Comparison of ENCODE assay signal across 9 cellular contexts in the genomic region with DNA sequence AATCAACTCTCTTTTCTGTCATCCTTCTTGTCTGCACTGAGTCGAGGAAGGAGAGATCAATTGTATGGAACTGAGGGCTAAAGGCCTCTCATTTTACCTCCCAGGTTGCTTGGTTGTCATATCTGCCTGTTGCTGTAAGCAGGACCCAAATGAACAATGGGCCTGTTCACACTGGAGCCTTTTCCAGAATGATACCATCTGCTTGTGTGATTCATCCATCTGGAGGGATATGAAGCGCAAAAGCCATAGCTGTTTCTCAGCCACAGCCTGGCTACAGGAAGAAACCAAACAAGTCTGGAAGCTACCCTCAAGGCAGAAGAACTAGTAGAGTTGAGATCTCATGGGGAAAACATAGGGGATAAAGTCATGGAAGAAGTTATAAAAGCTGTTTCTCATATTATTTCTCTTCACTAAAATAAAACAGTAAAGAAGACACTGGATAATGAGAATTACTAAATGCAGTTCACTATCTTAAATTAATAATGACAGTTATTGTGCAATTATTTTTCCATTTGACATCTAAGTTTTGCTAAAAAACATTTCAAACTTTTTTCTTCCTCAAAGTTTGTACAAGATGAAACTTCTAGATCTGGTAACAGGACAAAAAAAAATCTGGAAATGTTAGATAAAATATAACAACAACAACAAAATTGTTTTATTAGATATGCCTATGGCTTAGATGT.
DNase-seq lines count a peak whose midpoint lies in the region; ATAC-seq, FAIRE-seq and TF ChIP-seq lines count a peak whose summit lies in the region.
"Had no signal": no experiment of that assay in that cellular context is flagged by ENCODE, and none has a peak within 500 bp of the region (broad histone marks: within the 10 kb centered on the region; RNA-seq: fewer than 3 reads in every experiment).

No MANE protein-coding gene starts in this region.

- no peak for TF ChIP-seq CTCF in endothelial cell of umbilical vein (IDR thresholded peaks at IDR 0.05; ENCODE audit: extremely low read depth in 1 of 2, insufficient read depth in 1 of 2, low read depth in 1 of 2, low read length in 2 of 2)
- TF ChIP-seq CTCF in Peyer's patch (IDR thresholded peaks at IDR 0.05), result no peak

- TF ChIP-seq POLR2A in endothelial cell of umbilical vein (IDR thresholded peaks at IDR 0.05; ENCODE audit: low read depth, low read length) (no peak), Peyer's patch (IDR thresholded peaks at IDR 0.05) (no peak)

- BruUV-seq in endothelial cell of umbilical vein (replicated peaks; lab: Mats Ljungman, UMichigan), result no TSS peak

- DNase-seq in NCI-H446 treated with DMSO at 0.1 percent for 48 hours (lab: John Stamatoyannopoulos, UW) (peak; percentile 94), endothelial cell of umbilical vein (ENCODE audit: low read depth, low spot score) (peak; percentile 48), mucosa of gallbladder (ENCODE audit: low spot score) (peak; percentile 13), Peyer's patch (no peak), GDM1 (lab: John Stamatoyannopoulos, UW) (no peak)
- no peak for DNase-seq in activated naive CD4-positive, alpha-beta T cell treated with anti-CD3 and anti-CD28 coated beads for 36 hours

- H2AFZ ChIP-seq in endothelial cell of umbilical vein (ENCODE audit: low read depth, low read length), result no peak overlapping the region

- H3K9ac ChIP-seq in BLaER1 treated with 17β-estradiol and CSF1 and Interleukin-3, amounts not matched to agents 10 nM and 100 nM, result peak overlapping the region in 2 of 11 experiments; percentile 21 to 27; a peak in 1 of 22 replicates
- H3K9ac ChIP-seq in endothelial cell of umbilical vein (replicated peaks; ENCODE audit: extremely low read depth, insufficient read depth, low read length), result no peak overlapping the region

- dilution Hi-C loops in endothelial cell of umbilical vein (cut with MboI; ENCODE audit: extremely low pct_ligation_motif_present, low sequenced_read_pairs), result no loop called here

- peaks cover 0 to 5% (median 0%) of the 10 kb centered on the region in 11 experiments; a peak in 1 of 22 replicates for H3K9me3 ChIP-seq in BLaER1 treated with 17β-estradiol and CSF1 and Interleukin-3, amounts not matched to agents 10 nM and 100 nM (replicated peaks in 1 of 11)
- H3K9me3 ChIP-seq in endothelial cell of umbilical vein (replicated peaks; ENCODE audit: control insufficient read depth, insufficient read depth, low read length), result no peaks in the 10 kb centered on the region
- no peaks in the 10 kb centered on the region for H3K9me3 ChIP-seq in Peyer's patch

- intact Hi-C loops in endothelial cell of umbilical vein (cut with micrococcal nuclease), result no loop called here
- intact Hi-C loops in activated naive CD4-positive, alpha-beta T cell treated with anti-CD3 and anti-CD28 coated beads for 36 hours (cut with micrococcal nuclease), result no loop called here

- peak overlapping the region in 6 of 11 experiments; percentile 3 to 36 (median 29); a peak in 6 of 22 replicates for H3K4me2 ChIP-seq in BLaER1 treated with 17β-estradiol and CSF1 and Interleukin-3, amounts not matched to agents 10 nM and 100 nM
- no peak overlapping the region for H3K4me2 ChIP-seq in endothelial cell of umbilical vein (ENCODE audit: insufficient read depth, low read length)

- CTCF ChIA-PET in endothelial cell of umbilical vein (lab: Charles Lee), result interaction anchor here (0.6 to 1.2 kb wide), 6 partner anchors 11 to 571 kb away, joined by 3 to 4 read pairs (median 3); no protein-coding TSS in a partner anchor
- CTCF ChIA-PET in activated naive CD4-positive, alpha-beta T cell treated with anti-CD3 and anti-CD28 coated beads for 36 hours (lab: Charles Lee), result interaction anchor here (3.7 kb wide), 1 partner anchor 33 kb away, joined by 13 read pairs; no protein-coding TSS in a partner anchor

- no peak overlapping the region for H3K27ac Mint-ChIP-seq in activated naive CD4-positive, alpha-beta T cell treated with anti-CD3 and anti-CD28 coated beads for 36 hours

- H3K9me3 Mint-ChIP-seq in activated naive CD4-positive, alpha-beta T cell treated with anti-CD3 and anti-CD28 coated beads for 36 hours, result no peaks in the 10 kb centered on the region

- FAIRE-seq in endothelial cell of umbilical vein (lab: Jason Lieb, UNC), result no peak
- FAIRE-seq: TTC549 had no signal

- H3K9me1 ChIP-seq in endothelial cell of umbilical vein (replicated peaks; ENCODE audit: control insufficient read depth, extremely low read depth, insufficient read depth, low read length), result no peaks in the 10 kb centered on the region

- H3K4me3 Mint-ChIP-seq in activated naive CD4-positive, alpha-beta T cell treated with anti-CD3 and anti-CD28 coated beads for 36 hours, result no peak overlapping the region

- no peaks in the 10 kb centered on the region for H4K20me1 ChIP-seq in BLaER1 treated with 17β-estradiol and CSF1 and Interleukin-3, amounts not matched to agents 10 nM and 100 nM
- H4K20me1 ChIP-seq in endothelial cell of umbilical vein (replicated peaks; ENCODE audit: control insufficient read depth, extremely low read depth, insufficient read depth, low read length), result no peaks in the 10 kb centered on the region

- H3K27ac ChIP-seq in BLaER1 treated with 17β-estradiol and CSF1 and Interleukin-3, amounts not matched to agents 10 nM and 100 nM, result peak overlapping the region in 4 of 11 experiments; percentile 33 to 49 (median 42); a peak in 7 of 22 replicates
- no peak overlapping the region for H3K27ac ChIP-seq in endothelial cell of umbilical vein (ENCODE audit: insufficient read depth, low read depth, low read length)
- H3K27ac ChIP-seq in Peyer's patch, result peak overlapping the region in 2 of 4 donors; percentile 8 to 17

- POLR2A ChIA-PET in endothelial cell of umbilical vein (lab: Charles Lee), result no interaction called here

- H3K27me3 Mint-ChIP-seq in activated naive CD4-positive, alpha-beta T cell treated with anti-CD3 and anti-CD28 coated beads for 36 hours (ENCODE audit: low read depth), result no peaks in the 10 kb centered on the region

- H3K36me3 Mint-ChIP-seq in activated naive CD4-positive, alpha-beta T cell treated with anti-CD3 and anti-CD28 coated beads for 36 hours (ENCODE audit: low read depth), result no peaks in the 10 kb centered on the region

- no peak overlapping the region for H3K4me3 ChIP-seq in BLaER1 treated with 17β-estradiol and CSF1 and Interleukin-3, amounts not matched to agents 10 nM and 100 nM
- H3K4me3 ChIP-seq in endothelial cell of umbilical vein (replicated peaks in 1 of 3; ENCODE audit: insufficient read depth in 1 of 3, low read depth in 1 of 3, low read length in 3 of 3) (no peak overlapping the region), Peyer's patch (no peak overlapping the region)

- no peaks in the 10 kb centered on the region for H3K36me3 ChIP-seq in BLaER1 treated with 17β-estradiol and CSF1 and Interleukin-3, amounts not matched to agents 10 nM and 100 nM
- H3K36me3 ChIP-seq in endothelial cell of umbilical vein (ENCODE audit: control insufficient read depth in 2 of 2, extremely low read depth in 1 of 2, insufficient read depth in 2 of 2, low read length in 2 of 2) (no peaks in the 10 kb centered on the region), Peyer's patch (no peaks in the 10 kb centered on the region)

- peaks cover 0 to 23% (median 7%) of the 10 kb centered on the region in 10 experiments; a peak in 13 of 20 replicates for H3K4me1 ChIP-seq in BLaER1 treated with 17β-estradiol and CSF1 and Interleukin-3, amounts not matched to agents 10 nM and 100 nM
- H3K4me1 ChIP-seq in endothelial cell of umbilical vein (ENCODE audit: control insufficient read depth, extremely low read depth, insufficient read depth, low read length), result no peaks in the 10 kb centered on the region
- no peaks in the 10 kb centered on the region for H3K4me1 ChIP-seq in Peyer's patch

- ATAC-seq in HG02798 (IDR thresholded peaks at IDR 0.05; ENCODE audit: poor library complexity, unreplicated experiment), result no peak

- H3K27me3 ChIP-seq in BLaER1 treated with 17β-estradiol and CSF1 and Interleukin-3, amounts not matched to agents 10 nM and 100 nM, result no peaks in the 10 kb centered on the region
- H3K27me3 ChIP-seq in endothelial cell of umbilical vein (ENCODE audit: control insufficient read depth in 2 of 2, insufficient read depth in 2 of 2, low read length in 2 of 2) (no peaks in the 10 kb centered on the region), Peyer's patch (no peaks in the 10 kb centered on the region)

- H3K79me2 ChIP-seq in endothelial cell of umbilical vein (ENCODE audit: control insufficient read depth, insufficient read depth, low read length), result no peaks in the 10 kb centered on the region

- no peaks in the 10 kb centered on the region for H3K4me1 Mint-ChIP-seq in activated naive CD4-positive, alpha-beta T cell treated with anti-CD3 and anti-CD28 coated beads for 36 hours (ENCODE audit: low read depth)

TF ChIP-seq in endothelial cell of umbilical vein, 7 proteins besides CTCF, POLR2A, EP300 and RAD21:
- TF ChIP-seq JUN (IDR thresholded peaks at IDR 0.05; ENCODE audit: borderline replicate concordance, insufficient read depth, insufficient read length, low read depth) (no peak), POLR2AphosphoS5 (IDR thresholded peaks at IDR 0.05; ENCODE audit: insufficient read depth, low read depth, low read length) (no peak)
- TF ChIP-seq, protein P1, sequence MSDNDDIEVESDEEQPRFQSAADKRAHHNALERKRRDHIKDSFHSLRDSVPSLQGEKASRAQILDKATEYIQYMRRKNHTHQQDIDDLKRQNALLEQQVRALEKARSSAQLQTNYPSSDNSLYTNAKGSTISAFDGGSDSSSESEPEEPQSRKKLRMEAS (IDR thresholded peaks at IDR 0.05; ENCODE audit: insufficient read depth, insufficient read length), result no peak

Comparison
In these comparisons a context has a peak if more than half of its experiments do, and no peak if none do; other contexts are left out.
1. DNase-seq: peak in NCI-H446 treated with DMSO at 0.1 percent for 48 hours (single experiment), endothelial cell of umbilical vein (single experiment) and mucosa of gallbladder (single experiment); none in Peyer's patch (0 of 3), activated naive CD4-positive, alpha-beta T cell treated with anti-CD3 and anti-CD28 coated beads for 36 hours (single experiment) and GDM1 (single experiment).